Comparison of ENCODE assay signal across 13 cellular contexts in the genomic region with DNA sequence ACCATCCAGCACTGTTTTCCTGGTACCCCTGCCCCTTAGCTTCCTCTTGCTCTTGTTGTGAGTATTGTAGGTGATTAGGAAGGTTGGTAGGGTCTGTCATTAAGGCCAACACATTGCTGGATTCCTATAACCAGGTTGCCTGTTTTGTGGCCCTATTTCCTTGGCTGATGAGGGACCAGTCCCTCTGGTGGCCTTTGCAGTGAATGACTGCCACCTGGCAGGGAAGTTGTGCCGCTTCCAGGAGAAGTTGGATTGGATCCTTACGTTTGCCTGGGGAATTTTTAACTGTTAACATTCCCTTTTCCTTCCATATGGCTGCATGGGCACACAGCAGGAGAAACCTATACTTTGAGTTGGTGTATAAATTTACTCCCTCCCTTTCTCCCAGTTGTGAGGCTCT. TPM values are rescaled to one million over a fixed set of nuclear protein-coding genes. Genes with fewer than 3 reads are reported as not detected.
DNase-seq lines count a peak whose midpoint lies in the region; ATAC-seq and TF ChIP-seq lines count a peak whose summit lies in the region.
"Had no signal": no experiment of that assay in that cellular context is flagged by ENCODE, and none has a peak within 500 bp of the region (broad histone marks: within the 10 kb centered on the region; RNA-seq: fewer than 3 reads in every experiment).

No MANE protein-coding gene starts in this region.

- H3K27me3 Mint-ChIP-seq in nephron (ENCODE audit: low read depth) = no peaks in the 10 kb centered on the region
- H3K27me3 Mint-ChIP-seq: stimulated activated naive CD8-positive, alpha-beta T cell treated with anti-CD3 and anti-CD28 coated beads, Interleukin-15, amount 100 ng/mL, for 72 hours had no signal

- no peak overlapping the region for H3K27ac Mint-ChIP-seq in nephron
- H3K27ac Mint-ChIP-seq: T-helper 2 cell treated with Interferon-gamma antibody and Interleukin-4, amounts not matched to agents 5 μg/mL and 100 μg/mL, for 36 hours had no signal

- TF ChIP-seq CTCF in cardiac fibroblast (IDR thresholded peaks at IDR 0.05; ENCODE audit: low read depth, low read length) (peak; percentile 48), nephron (IDR thresholded peaks at IDR 0.05; ENCODE audit: unreplicated experiment in 3 of 3) (peak; percentile 5 to 17 (median 13)), GM13977 (IDR thresholded peaks at IDR 0.05; ENCODE audit: extremely low read depth, insufficient read depth, missing control alignments) (no peak)

- peaks cover 32% of the 10 kb centered on the region for H3K36me3 Mint-ChIP-seq in nephron (ENCODE audit: low read depth)

- H3K4me1 Mint-ChIP-seq in nephron = no peaks in the 10 kb centered on the region
- H3K4me1 Mint-ChIP-seq: stimulated activated naive CD8-positive, alpha-beta T cell treated with anti-CD3 and anti-CD28 coated beads, Interleukin-15, amount 100 ng/mL, for 72 hours had no signal

- no peaks in the 10 kb centered on the region for H3K9me3 Mint-ChIP-seq in nephron
- H3K9me3 Mint-ChIP-seq: stimulated activated naive CD8-positive, alpha-beta T cell treated with anti-CD3 and anti-CD28 coated beads, Interleukin-15, amount 100 ng/mL, for 72 hours; T-helper 2 cell treated with Interferon-gamma antibody and Interleukin-4, amounts not matched to agents 5 μg/mL and 100 μg/mL, for 36 hours had no signal

- peak; percentile 23 for DNase-seq in DMS114 treated with DMSO at 0.1 percent for 48 hours (lab: John Stamatoyannopoulos, UW; ENCODE audit: unreplicated experiment)
- DNase-seq in HuH-7 (ENCODE audit: low spot score) = peak; percentile 28
- no peak for DNase-seq in cardiac fibroblast (ENCODE audit: low read depth in 2 of 2)
- DNase-seq in H4 (ENCODE audit: low spot score) = no peak
- no peak for DNase-seq in GM13977 (ENCODE audit: low spot score)
- DNase-seq: cerebellar nuclear complex; NCI-H524 treated with DMSO at 0.1 percent for 48 hours; stimulated activated CD4-positive, alpha-beta T cell treated with anti-CD3 and anti-CD28 coated beads, Interleukin-15, amount 100 ng/mL, for 24 hours; stimulated activated naive CD8-positive, alpha-beta T cell treated with anti-CD3 and anti-CD28 coated beads, Interleukin-15, amount 100 ng/mL, for 72 hours had no signal

- no peak overlapping the region for H3K4me3 ChIP-seq in cardiac fibroblast (replicated peaks in 1 of 2; ENCODE audit: low read depth in 2 of 2, low read length in 2 of 2)

- no peak for ATAC-seq in GM18870 (IDR thresholded peaks at IDR 0.05; ENCODE audit: unreplicated experiment)
- ATAC-seq in GM18502 (IDR thresholded peaks at IDR 0.05; ENCODE audit: poor library complexity, unreplicated experiment) = no peak
- ATAC-seq: stimulated activated naive CD8-positive, alpha-beta T cell treated with anti-CD3 and anti-CD28 coated beads, Interleukin-15, amount 100 ng/mL, for 72 hours had no signal

- in situ Hi-C loops in GM13977 (cut with MboI; ENCODE audit: low pct_unique_long_range_greater_than_20kb, low sequenced_read_pairs, unreplicated experiment) = no loop called here

- no peak overlapping the region for H3K4me3 Mint-ChIP-seq in nephron
- H3K4me3 Mint-ChIP-seq: stimulated activated naive CD8-positive, alpha-beta T cell treated with anti-CD3 and anti-CD28 coated beads, Interleukin-15, amount 100 ng/mL, for 72 hours; T-helper 2 cell treated with Interferon-gamma antibody and Interleukin-4, amounts not matched to agents 5 μg/mL and 100 μg/mL, for 36 hours had no signal

RNA-seq across cellular contexts. Expression of a gene that starts 32.4 kb away (rescaled TPM):
- total RNA-seq in H4 (2014; rRNA removed; shearing (Covaris generic)) = 32.1 and 59.9 TPM in 2 replicates

Comparison
In these comparisons a context has a peak if more than half of its experiments do, and no peak if none do; other contexts are left out.
1. DNase-seq: peak in DMS114 treated with DMSO at 0.1 percent for 48 hours (single experiment) and HuH-7 (single experiment); none in cardiac fibroblast (0 of 2), H4 (single experiment) and GM13977 (single experiment).